Comparison of ENCODE assay signal across 11 cellular contexts in genomic region chrX:63784346-63784901, GRCh38. TPM values are rescaled to one million over a fixed set of nuclear protein-coding genes. Genes with fewer than 3 reads are reported as not detected.
DNase-seq lines count a peak whose midpoint lies in the region; ATAC-seq and TF ChIP-seq lines count a peak whose summit lies in the region.
"Had no signal": no experiment of that assay in that cellular context is flagged by ENCODE, and none has a peak within 500 bp of the region (broad histone marks: within the 10 kb centered on the region; RNA-seq: fewer than 3 reads in every experiment).

No MANE protein-coding gene starts in this region.

- H3K27ac Mint-ChIP-seq in natural killer cell, result peak overlapping the region in 1 of 2 donors; percentile 78
- H3K27ac Mint-ChIP-seq: natural killer cell treated with Interleukin-12 subunit alpha and Interleukin-12 subunit beta and Interleukin-15 and Interleukin-18, amount 100 ng/mL, for 72 hours had no signal

- 5% methylated on average over 4 of the region's 4 CpGs for WGBS in urinary bladder
- 27 to 39% methylated on average over 3 to 4 of the region's 4 CpGs for WGBS in lower leg skin, 2 donors

- POLR2A ChIA-PET in A673 (lab: Charles Lee; ENCODE audit: low non-redundant PET), result no interaction called here

- H3K36me3 Mint-ChIP-seq in natural killer cell, result no peaks in the 10 kb centered on the region
- H3K36me3 Mint-ChIP-seq: natural killer cell treated with Interleukin-12 subunit alpha and Interleukin-12 subunit beta and Interleukin-15 and Interleukin-18, amount 100 ng/mL, for 72 hours had no signal

- no peak overlapping the region for H3K27ac ChIP-seq in urinary bladder (ENCODE audit: low read depth)
- no peak overlapping the region for H3K27ac ChIP-seq in A673 (ENCODE audit: low read depth, low read length, poor library complexity, severe bottlenecking)
- H3K27ac ChIP-seq: A549 had no signal

- TF ChIP-seq POLR2A in lower leg skin (IDR thresholded peaks at IDR 0.05), result no peak

- no peaks in the 10 kb centered on the region for H3K4me1 Mint-ChIP-seq in natural killer cell

- peak overlapping the region; percentile 20 for H3K4me3 ChIP-seq in fibroblast of mammary gland (ENCODE audit: control insufficient read depth, low read depth, low read length)
- H3K4me3 ChIP-seq in urinary bladder (ENCODE audit: low read depth, low read length), result peak overlapping the region; percentile 68
- no peak overlapping the region for H3K4me3 ChIP-seq in A673 (ENCODE audit: low read depth, low read length, poor library complexity, severe bottlenecking)
- H3K4me3 ChIP-seq in lower leg skin (ENCODE audit: low read depth, poor library complexity, severe bottlenecking), result no peak overlapping the region
- H3K4me3 ChIP-seq: A549 had no signal

- H3K36me3 ChIP-seq in urinary bladder (ENCODE audit: insufficient read depth) (no peaks in the 10 kb centered on the region), A673 (ENCODE audit: insufficient read depth, low read length, poor library complexity, severe bottlenecking) (no peaks in the 10 kb centered on the region)

- peak; percentile 42 for DNase-seq in NCI-H82 (lab: John Stamatoyannopoulos, UW)
- DNase-seq in NCI-H82 treated with DMSO at 0.1 percent for 48 hours (lab: John Stamatoyannopoulos, UW; ENCODE audit: unreplicated experiment), result no peak
- no peak for DNase-seq in fibroblast of mammary gland (ENCODE audit: low read depth)
- no peak for DNase-seq in natural killer cell
- DNase-seq in A673 (ENCODE audit: low spot score), result no peak
- no peak for DNase-seq in NCI-H1436 (lab: John Stamatoyannopoulos, UW)
- DNase-seq in lower leg skin (ENCODE audit: low spot score in 2 of 2), result no peak
- DNase-seq: NCI-H2171 treated with DMSO at 0.1 percent for 48 hours had no signal

- CTCF ChIA-PET in A673 (lab: Charles Lee), result no interaction called here

- H3K9me3 ChIP-seq in A673 (ENCODE audit: low read depth, low read length, poor library complexity, severe bottlenecking), result peaks cover 15% of the 10 kb centered on the region
- H3K9me3 ChIP-seq: A549 had no signal

- H3K27me3 ChIP-seq in A673 (replicated peaks; ENCODE audit: insufficient read depth, low read depth, low read length, poor library complexity), result no peaks in the 10 kb centered on the region

- H3K4me1 ChIP-seq in urinary bladder (ENCODE audit: insufficient read depth), result no peaks in the 10 kb centered on the region
- H3K4me1 ChIP-seq in A673 (ENCODE audit: insufficient read depth, low read length, poor library complexity, severe bottlenecking), result no peaks in the 10 kb centered on the region
- H3K4me1 ChIP-seq: A549 had no signal

- no peak for TF ChIP-seq CTCF in fibroblast of mammary gland (conservative IDR thresholded peaks at IDR 0.05; ENCODE audit: control insufficient read depth, insufficient read depth, low read depth, low read length)
- no peak for TF ChIP-seq CTCF in natural killer cell (IDR thresholded peaks at IDR 0.05)
- TF ChIP-seq CTCF in A673 (conservative IDR thresholded peaks at IDR 0.05; ENCODE audit: low read depth, low read length), result no peak
- no peak for TF ChIP-seq CTCF in lower leg skin (IDR thresholded peaks at IDR 0.05)

- peak overlapping the region; percentile 49 for H3K4me3 Mint-ChIP-seq in natural killer cell

- intact Hi-C loops in natural killer cell (cut with micrococcal nuclease) (no loop called here), A673 (cut with micrococcal nuclease; ENCODE audit: unreplicated experiment) (no loop called here), lower leg skin (cut with DNase I; ENCODE audit: low total_unique reads) (no loop called here)

- H3K9me3 Mint-ChIP-seq in natural killer cell, result no peaks in the 10 kb centered on the region
- H3K9me3 Mint-ChIP-seq: natural killer cell treated with Interleukin-12 subunit alpha and Interleukin-12 subunit beta and Interleukin-15 and Interleukin-18, amount 100 ng/mL, for 72 hours had no signal

- H3K27me3 Mint-ChIP-seq in natural killer cell (ENCODE audit: low read depth in 2 of 2), result no peaks in the 10 kb centered on the region

- no peak for ATAC-seq in natural killer cell
- ATAC-seq: A549 had no signal

- no TSS peak for BruUV-seq in A673 (replicated peaks; lab: Mats Ljungman, UMichigan)

RNA-seq across cellular contexts. Expression of gene ARHGEF9, which starts 0.6 kb away (rescaled TPM):
- total RNA-seq in natural killer cell (10 to 100 TPM; 52.3 to 69.1 (median 64.2) TPM), urinary bladder (26.6 TPM), A673 (2021) (8.9 and 10.3 TPM in 2 replicates), lower leg skin (10 to 100 TPM; 13.4 to 19.5 (median 14.6) TPM)
- 32.2 TPM for polyA plus RNA-seq in urinary bladder

Comparison
In these comparisons a context has a peak if more than half of its experiments do, and no peak if none do; other contexts are left out.
1. H3K4me3 ChIP-seq: peak in fibroblast of mammary gland (single experiment) and urinary bladder (single experiment); none in A673 (single experiment) and lower leg skin (single experiment).